In genomic region chr2:21111012-21111411, GRCh38 we compare ENCODE assay signal across 38 cellular contexts. TPM values are rescaled to one million over a fixed set of nuclear protein-coding genes. Genes with fewer than 3 reads are reported as not detected.
"Had no signal": no experiment of that assay in that cellular context is flagged by ENCODE, and none has a peak within 500 bp of the region (broad histone marks: within the 10 kb centered on the region; RNA-seq: fewer than 3 reads in every experiment).

No MANE protein-coding gene starts in this region.

- H3K36me3 ChIP-seq: MG63 had no signal

- H3K4me3 ChIP-seq: MG63 had no signal

- H3K9me3 ChIP-seq: MG63 had no signal

- DNase-seq: Kasumi-1, MG63, MM.1S, MV-4-11, NCI-H1048, NCI-H1092, NCI-H1092 treated with DMSO at 0.1 percent for 48 hours, NCI-H1105, NCI-H1105 treated with DMSO at 0.1 percent for 48 hours, NCI-H1417, NCI-H1417 treated with DMSO at 0.1 percent for 48 hours, NCI-H1436, NCI-H1436 treated with DMSO at 0.1 percent for 48 hours, NCI-H146, NCI-H1694, NCI-H1694 treated with DMSO at 0.1 percent for 48 hours, NCI-H187, NCI-H187 treated with DMSO at 0.1 percent for 48 hours, NCI-H1930, NCI-H2029, NCI-H2029 treated with DMSO at 0.1 percent for 48 hours, NCI-H2081, NCI-H2081 treated with DMSO at 0.1 percent for 48 hours, NCI-H2107, NCI-H2171, NCI-H2171 treated with DMSO at 0.1 percent for 48 hours, NCI-H2227 treated with DMSO at 0.1 percent for 48 hours, NCI-H226, NCI-H345, NCI-H446, NCI-H446 treated with DMSO at 0.1 percent for 48 hours, NCI-H510A, NCI-H510A treated with DMSO at 0.1 percent for 48 hours, NCI-H524 had no signal

RNA-seq across cellular contexts. Expression of gene TDRD15, which starts 12.8 kb away (rescaled TPM):
- total RNA-seq: LHCN-M2, M059J, MCF 10A, NCI-H460 had no signal
